ENCODE assay signal across 1 cellular context in the genomic region with DNA sequence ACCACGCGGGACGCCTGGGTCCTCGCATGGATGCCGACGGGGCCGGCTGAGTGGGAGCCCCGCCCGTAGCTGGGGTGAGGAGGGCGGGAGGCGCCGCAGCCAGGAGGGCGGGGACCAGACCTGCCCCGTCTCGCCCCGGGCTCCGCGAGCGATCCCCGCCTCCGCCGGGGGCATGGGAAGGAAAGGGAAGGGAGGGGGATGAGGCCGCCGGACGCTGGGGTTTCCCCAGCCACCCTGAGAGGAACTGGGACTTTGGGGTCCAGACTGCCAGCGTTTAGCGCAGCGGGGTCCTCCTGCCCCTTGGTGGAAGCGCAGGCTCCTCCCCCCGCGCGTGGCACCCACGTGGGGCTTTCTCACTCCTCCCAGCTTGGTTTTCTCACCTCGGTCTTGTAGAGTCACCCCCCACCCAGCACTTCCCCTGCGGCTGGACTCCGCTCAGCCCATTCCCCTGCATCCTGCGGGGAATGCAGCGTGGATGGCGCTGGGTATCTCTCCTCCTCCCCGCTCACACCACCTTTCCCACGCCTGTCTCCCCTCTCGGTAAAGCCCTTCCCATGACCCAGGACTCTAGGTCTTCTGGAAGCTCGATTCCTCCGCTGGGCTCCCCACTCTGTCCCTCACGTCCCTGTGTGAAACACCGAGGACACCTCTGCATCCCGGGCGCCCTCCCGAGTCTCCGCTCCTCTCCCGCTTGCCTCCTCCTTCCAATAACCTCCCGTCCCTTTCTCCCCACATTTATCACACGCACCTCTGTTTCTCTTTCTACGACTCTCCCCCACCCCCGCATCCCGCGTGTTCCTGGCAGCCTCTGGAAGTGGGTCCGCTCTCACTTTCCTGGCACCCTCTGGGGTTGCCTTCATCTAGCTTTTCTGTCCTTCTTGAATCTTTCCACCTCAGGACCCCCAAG.
TF ChIP-seq lines count a peak whose summit lies in the region.

No MANE protein-coding gene starts in this region.

TF ChIP-seq in HepG2, 621 proteins besides CTCF, POLR2A, EP300 and RAD21 (continued from another document):
- TF ChIP-seq, protein P1, sequence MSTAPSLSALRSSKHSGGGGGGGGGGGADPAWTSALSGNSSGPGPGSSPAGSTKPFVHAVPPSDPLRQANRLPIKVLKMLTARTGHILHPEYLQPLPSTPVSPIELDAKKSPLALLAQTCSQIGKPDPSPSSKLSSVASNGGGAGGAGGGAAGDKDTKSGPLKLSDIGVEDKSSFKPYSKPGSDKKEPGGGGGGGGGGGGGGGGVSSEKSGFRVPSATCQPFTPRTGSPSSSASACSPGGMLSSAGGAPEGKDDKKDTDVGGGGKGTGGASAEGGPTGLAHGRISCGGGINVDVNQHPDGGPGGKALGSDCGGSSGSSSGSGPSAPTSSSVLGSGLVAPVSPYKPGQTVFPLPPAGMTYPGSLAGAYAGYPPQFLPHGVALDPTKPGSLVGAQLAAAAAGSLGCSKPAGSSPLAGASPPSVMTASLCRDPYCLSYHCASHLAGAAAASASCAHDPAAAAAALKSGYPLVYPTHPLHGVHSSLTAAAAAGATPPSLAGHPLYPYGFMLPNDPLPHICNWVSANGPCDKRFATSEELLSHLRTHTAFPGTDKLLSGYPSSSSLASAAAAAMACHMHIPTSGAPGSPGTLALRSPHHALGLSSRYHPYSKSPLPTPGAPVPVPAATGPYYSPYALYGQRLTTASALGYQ (CRISPR knock-in tag; IDR thresholded peaks at IDR 0.05) = no peak
- TF ChIP-seq ZNF12 (CRISPR knock-in tag; IDR thresholded peaks at IDR 0.05) (no peak), HNRNPLL (IDR thresholded peaks at IDR 0.05; ENCODE audit: low read depth, low read length, poor library complexity, severe bottlenecking) (peak; percentile 29), RBFOX2 (IDR thresholded peaks at IDR 0.05; ENCODE audit: low read depth, low read length) (peak; percentile 63), KLF16 (CRISPR knock-in tag; IDR thresholded peaks at IDR 0.05) (peak in 1 of 2 experiments; percentile 30; a peak in 1 of 4 replicates), SALL2 (CRISPR knock-in tag; IDR thresholded peaks at IDR 0.05) (0 out of 2 replicates have a peak, but pooled peaks have one; percentile 26), HDAC2 (CRISPR knock-in tag; IDR thresholded peaks at IDR 0.05) (0 out of 2 replicates have a peak, but pooled peaks have one; percentile 12), NFKB2 (CRISPR knock-in tag; IDR thresholded peaks at IDR 0.05; ENCODE audit: borderline replicate concordance) (peak; percentile 49; the same call in 1 of the 2 replicates), AGO2 (optimal IDR thresholded peaks at IDR 0.05; ENCODE audit: low read depth, low read length) (peak; percentile 70), SP5 (CRISPR knock-in tag; IDR thresholded peaks at IDR 0.05; ENCODE audit: borderline replicate concordance, low read depth) (peak; percentile 15; the same call in 1 of the 2 replicates), SALL1 (CRISPR knock-in tag; IDR thresholded peaks at IDR 0.05) (peak; percentile 41; the same call in 1 of the 2 replicates), ZBTB42 (CRISPR knock-in tag; IDR thresholded peaks at IDR 0.05) (no peak), HDAC1 (CRISPR knock-in tag; IDR thresholded peaks at IDR 0.05) (peak; percentile 48; the same call in 1 of the 2 replicates), SAP130 (CRISPR knock-in tag; IDR thresholded peaks at IDR 0.05; ENCODE audit: low read depth) (peak; percentile 41), ZNF224 (CRISPR knock-in tag; IDR thresholded peaks at IDR 0.05) (no peak), ZC3H13 (CRISPR knock-in tag; IDR thresholded peaks at IDR 0.05) (peak; percentile 39; the same call in 1 of the 2 replicates), SNAI1 (CRISPR knock-in tag; IDR thresholded peaks at IDR 0.05; ENCODE audit: borderline replicate concordance) (no peak), RXRA (CRISPR knock-in tag; IDR thresholded peaks at IDR 0.05) (0 out of 2 replicates have a peak, but pooled peaks have one; percentile 11), ZNF543 (CRISPR knock-in tag; IDR thresholded peaks at IDR 0.05) (0 out of 2 replicates have a peak, but pooled peaks have one; percentile 40), MTA1 (CRISPR knock-in tag; IDR thresholded peaks at IDR 0.05; ENCODE audit: borderline replicate concordance) (0 out of 2 replicates have a peak, but pooled peaks have one; percentile 25), ZBTB7B (CRISPR knock-in tag; IDR thresholded peaks at IDR 0.05) (0 out of 2 replicates have a peak, but pooled peaks have one; percentile 24), SMAD1 (CRISPR knock-in tag; IDR thresholded peaks at IDR 0.05; ENCODE audit: borderline replicate concordance, low read depth) (no peak), YEATS2 (CRISPR knock-in tag; IDR thresholded peaks at IDR 0.05; ENCODE audit: borderline replicate concordance) (no peak)
- TF ChIP-seq, protein P2, sequence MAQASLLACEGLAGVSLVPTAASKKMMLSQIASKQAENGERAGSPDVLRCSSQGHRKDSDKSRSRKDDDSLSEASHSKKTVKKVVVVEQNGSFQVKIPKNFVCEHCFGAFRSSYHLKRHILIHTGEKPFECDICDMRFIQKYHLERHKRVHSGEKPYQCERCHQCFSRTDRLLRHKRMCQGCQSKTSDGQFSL (CRISPR knock-in tag; IDR thresholded peaks at IDR 0.05) = peak; percentile 28; the same call in 1 of the 2 replicates
- TF ChIP-seq, protein P3, sequence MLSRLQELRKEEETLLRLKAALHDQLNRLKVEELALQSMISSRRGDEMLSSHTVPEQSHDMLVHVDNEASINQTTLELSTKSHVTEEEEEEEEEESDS (CRISPR knock-in tag; IDR thresholded peaks at IDR 0.05; ENCODE audit: borderline replicate concordance) = no peak
- TF ChIP-seq, protein P4, sequence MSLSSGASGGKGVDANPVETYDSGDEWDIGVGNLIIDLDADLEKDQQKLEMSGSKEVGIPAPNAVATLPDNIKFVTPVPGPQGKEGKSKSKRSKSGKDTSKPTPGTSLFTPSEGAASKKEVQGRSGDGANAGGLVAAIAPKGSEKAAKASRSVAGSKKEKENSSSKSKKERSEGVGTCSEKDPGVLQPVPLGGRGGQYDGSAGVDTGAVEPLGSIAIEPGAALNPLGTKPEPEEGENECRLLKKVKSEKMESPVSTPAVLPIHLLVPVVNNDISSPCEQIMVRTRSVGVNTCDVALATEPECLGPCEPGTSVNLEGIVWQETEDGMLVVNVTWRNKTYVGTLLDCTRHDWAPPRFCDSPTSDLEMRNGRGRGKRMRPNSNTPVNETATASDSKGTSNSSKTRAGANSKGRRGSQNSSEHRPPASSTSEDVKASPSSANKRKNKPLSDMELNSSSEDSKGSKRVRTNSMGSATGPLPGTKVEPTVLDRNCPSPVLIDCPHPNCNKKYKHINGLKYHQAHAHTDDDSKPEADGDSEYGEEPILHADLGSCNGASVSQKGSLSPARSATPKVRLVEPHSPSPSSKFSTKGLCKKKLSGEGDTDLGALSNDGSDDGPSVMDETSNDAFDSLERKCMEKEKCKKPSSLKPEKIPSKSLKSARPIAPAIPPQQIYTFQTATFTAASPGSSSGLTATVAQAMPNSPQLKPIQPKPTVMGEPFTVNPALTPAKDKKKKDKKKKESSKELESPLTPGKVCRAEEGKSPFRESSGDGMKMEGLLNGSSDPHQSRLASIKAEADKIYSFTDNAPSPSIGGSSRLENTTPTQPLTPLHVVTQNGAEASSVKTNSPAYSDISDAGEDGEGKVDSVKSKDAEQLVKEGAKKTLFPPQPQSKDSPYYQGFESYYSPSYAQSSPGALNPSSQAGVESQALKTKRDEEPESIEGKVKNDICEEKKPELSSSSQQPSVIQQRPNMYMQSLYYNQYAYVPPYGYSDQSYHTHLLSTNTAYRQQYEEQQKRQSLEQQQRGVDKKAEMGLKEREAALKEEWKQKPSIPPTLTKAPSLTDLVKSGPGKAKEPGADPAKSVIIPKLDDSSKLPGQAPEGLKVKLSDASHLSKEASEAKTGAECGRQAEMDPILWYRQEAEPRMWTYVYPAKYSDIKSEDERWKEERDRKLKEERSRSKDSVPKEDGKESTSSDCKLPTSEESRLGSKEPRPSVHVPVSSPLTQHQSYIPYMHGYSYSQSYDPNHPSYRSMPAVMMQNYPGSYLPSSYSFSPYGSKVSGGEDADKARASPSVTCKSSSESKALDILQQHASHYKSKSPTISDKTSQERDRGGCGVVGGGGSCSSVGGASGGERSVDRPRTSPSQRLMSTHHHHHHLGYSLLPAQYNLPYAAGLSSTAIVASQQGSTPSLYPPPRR (CRISPR knock-in tag; IDR thresholded peaks at IDR 0.05; ENCODE audit: borderline replicate concordance) = peak; percentile 38; the same call in 1 of the 2 replicates
- TF ChIP-seq, protein P5, sequence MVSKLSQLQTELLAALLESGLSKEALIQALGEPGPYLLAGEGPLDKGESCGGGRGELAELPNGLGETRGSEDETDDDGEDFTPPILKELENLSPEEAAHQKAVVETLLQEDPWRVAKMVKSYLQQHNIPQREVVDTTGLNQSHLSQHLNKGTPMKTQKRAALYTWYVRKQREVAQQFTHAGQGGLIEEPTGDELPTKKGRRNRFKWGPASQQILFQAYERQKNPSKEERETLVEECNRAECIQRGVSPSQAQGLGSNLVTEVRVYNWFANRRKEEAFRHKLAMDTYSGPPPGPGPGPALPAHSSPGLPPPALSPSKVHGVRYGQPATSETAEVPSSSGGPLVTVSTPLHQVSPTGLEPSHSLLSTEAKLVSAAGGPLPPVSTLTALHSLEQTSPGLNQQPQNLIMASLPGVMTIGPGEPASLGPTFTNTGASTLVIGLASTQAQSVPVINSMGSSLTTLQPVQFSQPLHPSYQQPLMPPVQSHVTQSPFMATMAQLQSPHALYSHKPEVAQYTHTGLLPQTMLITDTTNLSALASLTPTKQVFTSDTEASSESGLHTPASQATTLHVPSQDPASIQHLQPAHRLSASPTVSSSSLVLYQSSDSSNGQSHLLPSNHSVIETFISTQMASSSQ (IDR thresholded peaks at IDR 0.05; ENCODE audit: low read depth) = no peak
- TF ChIP-seq, protein P5 (CRISPR knock-in tag; IDR thresholded peaks at IDR 0.05; ENCODE audit: borderline replicate concordance) = 0 out of 2 replicates have a peak, but pooled peaks have one; percentile 25
- TF ChIP-seq, protein P6, sequence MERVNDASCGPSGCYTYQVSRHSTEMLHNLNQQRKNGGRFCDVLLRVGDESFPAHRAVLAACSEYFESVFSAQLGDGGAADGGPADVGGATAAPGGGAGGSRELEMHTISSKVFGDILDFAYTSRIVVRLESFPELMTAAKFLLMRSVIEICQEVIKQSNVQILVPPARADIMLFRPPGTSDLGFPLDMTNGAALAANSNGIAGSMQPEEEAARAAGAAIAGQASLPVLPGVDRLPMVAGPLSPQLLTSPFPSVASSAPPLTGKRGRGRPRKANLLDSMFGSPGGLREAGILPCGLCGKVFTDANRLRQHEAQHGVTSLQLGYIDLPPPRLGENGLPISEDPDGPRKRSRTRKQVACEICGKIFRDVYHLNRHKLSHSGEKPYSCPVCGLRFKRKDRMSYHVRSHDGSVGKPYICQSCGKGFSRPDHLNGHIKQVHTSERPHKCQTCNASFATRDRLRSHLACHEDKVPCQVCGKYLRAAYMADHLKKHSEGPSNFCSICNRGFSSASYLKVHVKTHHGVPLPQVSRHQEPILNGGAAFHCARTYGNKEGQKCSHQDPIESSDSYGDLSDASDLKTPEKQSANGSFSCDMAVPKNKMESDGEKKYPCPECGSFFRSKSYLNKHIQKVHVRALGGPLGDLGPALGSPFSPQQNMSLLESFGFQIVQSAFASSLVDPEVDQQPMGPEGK (CRISPR knock-in tag; IDR thresholded peaks at IDR 0.05) = peak; percentile 53
- TF ChIP-seq, protein P7, sequence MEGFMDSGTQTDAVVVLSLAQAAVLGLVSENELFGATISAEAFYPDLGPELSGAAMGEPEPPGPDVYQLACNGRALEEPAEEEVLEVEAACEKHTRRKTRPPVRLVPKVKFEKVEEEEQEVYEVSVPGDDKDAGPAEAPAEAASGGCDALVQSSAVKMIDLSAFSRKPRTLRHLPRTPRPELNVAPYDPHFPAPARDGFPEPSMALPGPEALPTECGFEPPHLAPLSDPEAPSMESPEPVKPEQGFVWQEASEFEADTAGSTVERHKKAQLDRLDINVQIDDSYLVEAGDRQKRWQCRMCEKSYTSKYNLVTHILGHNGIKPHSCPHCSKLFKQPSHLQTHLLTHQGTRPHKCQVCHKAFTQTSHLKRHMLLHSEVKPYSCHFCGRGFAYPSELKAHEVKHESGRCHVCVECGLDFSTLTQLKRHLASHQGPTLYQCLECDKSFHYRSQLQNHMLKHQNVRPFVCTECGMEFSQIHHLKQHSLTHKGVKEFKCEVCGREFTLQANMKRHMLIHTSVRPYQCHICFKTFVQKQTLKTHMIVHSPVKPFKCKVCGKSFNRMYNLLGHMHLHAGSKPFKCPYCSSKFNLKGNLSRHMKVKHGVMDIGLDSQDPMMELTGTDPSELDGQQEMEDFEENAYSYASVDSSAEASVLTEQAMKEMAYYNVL (CRISPR knock-in tag; IDR thresholded peaks at IDR 0.05; ENCODE audit: borderline replicate concordance) = 0 out of 2 replicates have a peak, but pooled peaks have one; percentile 24
